ENCODE assay signal across 16 cellular contexts in the genomic region with DNA sequence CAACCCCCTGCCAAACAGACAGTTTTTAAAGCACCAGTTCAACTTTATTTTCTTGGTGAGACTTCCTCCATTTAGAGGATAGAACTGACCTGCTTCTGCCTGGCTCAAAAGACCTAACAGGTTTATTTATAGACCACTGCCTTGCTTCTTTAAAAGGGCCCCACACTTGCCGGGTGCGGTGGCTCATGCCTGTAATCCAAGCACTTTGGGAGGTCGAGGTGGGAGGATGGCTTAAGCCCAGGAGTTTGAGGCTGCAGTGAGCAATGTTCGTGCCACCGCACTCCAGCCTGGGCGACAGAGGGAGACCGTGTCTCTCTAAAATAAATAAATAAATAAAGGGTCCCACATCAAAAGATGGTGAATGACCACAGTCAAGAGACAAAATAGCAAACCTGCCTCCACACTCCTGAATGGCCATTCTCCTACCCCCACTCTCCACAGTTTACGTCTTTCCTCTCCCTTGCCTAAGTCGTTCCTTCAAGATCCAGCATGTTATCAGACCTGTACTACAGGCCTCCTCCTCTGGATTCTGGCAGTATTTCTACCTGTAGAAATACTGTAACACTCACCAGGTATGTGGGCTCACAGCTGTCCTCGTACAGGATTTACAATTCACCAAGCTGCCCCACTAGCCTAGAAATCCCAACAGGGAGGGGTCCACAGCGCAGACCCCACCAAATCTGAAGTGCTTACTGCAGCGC.
DNase-seq lines count a peak whose midpoint lies in the region; ATAC-seq and TF ChIP-seq lines count a peak whose summit lies in the region.
"Had no signal": no experiment of that assay in that cellular context is flagged by ENCODE, and none has a peak within 500 bp of the region (broad histone marks: within the 10 kb centered on the region; RNA-seq: fewer than 3 reads in every experiment).

No MANE protein-coding gene starts in this region.

- H3K27me3 ChIP-seq in endodermal cell (ENCODE audit: control insufficient read depth, insufficient read depth, low read length, poor library complexity, severe bottlenecking) (no peaks in the 10 kb centered on the region), prostate gland (replicated peaks; ENCODE audit: insufficient read depth) (no peaks in the 10 kb centered on the region)
- H3K27me3 ChIP-seq: brain microvascular endothelial cell had no signal

- H3K36me3 Mint-ChIP-seq in natural killer cell, result no peaks in the 10 kb centered on the region
- H3K36me3 Mint-ChIP-seq in natural killer cell treated with Interleukin-12 subunit alpha and Interleukin-12 subunit beta and Interleukin-15 and Interleukin-18, amount 100 ng/mL, for 72 hours, result peaks cover 9% of the 10 kb centered on the region
- H3K36me3 Mint-ChIP-seq in endodermal cell (ENCODE audit: low read depth), result peaks cover 30% of the 10 kb centered on the region

- 91 to 93% methylated on average over 7 to 10 of the region's 12 CpGs for WGBS in endodermal cell (ENCODE audit: insufficient coverage in 1 of 2, insufficient read length in 1 of 2), 2 experiments
- 45% methylated on average over 12 of the region's 12 CpGs for WGBS in prostate gland

- no peak for DNase-seq in natural killer cell
- DNase-seq in natural killer cell treated with Interleukin-12 subunit alpha and Interleukin-12 subunit beta and Interleukin-15 and Interleukin-18, amount 100 ng/mL, for 72 hours (ENCODE audit: low spot score), result no peak
- DNase-seq in endodermal cell, result no peak
- peak; percentile 32 for DNase-seq in myocyte (ENCODE audit: low read depth)
- no peak for DNase-seq in prostate gland (ENCODE audit: low spot score)
- no peak for DNase-seq in SHP77 (lab: John Stamatoyannopoulos, UW)
- DNase-seq in amygdala (lab: John Stamatoyannopoulos, UW), result no peak
- DNase-seq: activated CD4-positive, alpha-beta T cell treated with anti-CD3 and anti-CD28 coated beads for 36 hours; activated naive CD4-positive, alpha-beta T cell treated with anti-CD3 and anti-CD28 coated beads, Interleukin-2, amount 50 U/mL, for 16 hours; brain microvascular endothelial cell; effector CD4-positive, alpha-beta T cell; EL; H7; NCI-H1092 treated with DMSO at 0.1 percent for 48 hours had no signal

- ATAC-seq in natural killer cell (no peak), HG03457 (IDR thresholded peaks at IDR 0.05; ENCODE audit: unreplicated experiment) (no peak)
- ATAC-seq in natural killer cell treated with Interleukin-12 subunit alpha and Interleukin-12 subunit beta and Interleukin-15 and Interleukin-18, amount 100 ng/mL, for 72 hours, result no peak
- ATAC-seq: activated CD4-positive, alpha-beta T cell treated with anti-CD3 and anti-CD28 coated beads for 36 hours had no signal

- TF ChIP-seq POLR2A in prostate gland (IDR thresholded peaks at IDR 0.05), result no peak

- peaks cover 6 to 27% of the 10 kb centered on the region in 2 donors for H3K4me1 Mint-ChIP-seq in natural killer cell
- H3K4me1 Mint-ChIP-seq in natural killer cell treated with Interleukin-12 subunit alpha and Interleukin-12 subunit beta and Interleukin-15 and Interleukin-18, amount 100 ng/mL, for 72 hours (ENCODE audit: low read depth in 2 of 2), result peaks cover 13 to 23% of the 10 kb centered on the region in 2 donors
- H3K4me1 Mint-ChIP-seq in endodermal cell, result peaks cover under 1% of the 10 kb centered on the region

- H3K4me3 Mint-ChIP-seq in natural killer cell (no peak overlapping the region), endodermal cell (no peak overlapping the region)
- no peak overlapping the region for H3K4me3 Mint-ChIP-seq in natural killer cell treated with Interleukin-12 subunit alpha and Interleukin-12 subunit beta and Interleukin-15 and Interleukin-18, amount 100 ng/mL, for 72 hours
- H3K4me3 Mint-ChIP-seq: activated CD4-positive, alpha-beta T cell treated with anti-CD3 and anti-CD28 coated beads for 36 hours; T-helper 2 cell treated with Interferon-gamma antibody and Interleukin-4, amounts not matched to agents 5 μg/mL and 100 μg/mL, for 36 hours had no signal

- H3K27ac ChIP-seq in endodermal cell (ENCODE audit: low read depth, low read length) (no peak overlapping the region), prostate gland (peak overlapping the region in 1 of 2 donors; percentile 32)
- H3K27ac ChIP-seq: brain microvascular endothelial cell had no signal

- H3K4me1 ChIP-seq in endodermal cell (ENCODE audit: control insufficient read depth, insufficient read depth, low read length) (peaks cover 3% of the 10 kb centered on the region), prostate gland (replicated peaks) (peaks cover 1% of the 10 kb centered on the region)

- H3K9me3 ChIP-seq in endodermal cell (ENCODE audit: control insufficient read depth, low read length) (no peaks in the 10 kb centered on the region), prostate gland (no peaks in the 10 kb centered on the region)

- H3K27ac Mint-ChIP-seq in natural killer cell (peak overlapping the region; percentile 18 to 70), endodermal cell (peak overlapping the region; percentile 70)
- peak overlapping the region in 1 of 2 donors; percentile 63 for H3K27ac Mint-ChIP-seq in natural killer cell treated with Interleukin-12 subunit alpha and Interleukin-12 subunit beta and Interleukin-15 and Interleukin-18, amount 100 ng/mL, for 72 hours
- H3K27ac Mint-ChIP-seq: activated CD4-positive, alpha-beta T cell treated with anti-CD3 and anti-CD28 coated beads for 36 hours; T-helper 2 cell treated with Interferon-gamma antibody and Interleukin-4, amounts not matched to agents 5 μg/mL and 100 μg/mL, for 36 hours had no signal

- H3K9me3 Mint-ChIP-seq in natural killer cell (no peaks in the 10 kb centered on the region), endodermal cell (no peaks in the 10 kb centered on the region)
- no peaks in the 10 kb centered on the region for H3K9me3 Mint-ChIP-seq in natural killer cell treated with Interleukin-12 subunit alpha and Interleukin-12 subunit beta and Interleukin-15 and Interleukin-18, amount 100 ng/mL, for 72 hours
- H3K9me3 Mint-ChIP-seq: T-helper 2 cell treated with Interferon-gamma antibody and Interleukin-4, amounts not matched to agents 5 μg/mL and 100 μg/mL, for 36 hours had no signal

- H3K27me3 Mint-ChIP-seq in natural killer cell (ENCODE audit: low read depth in 2 of 2) (no peaks in the 10 kb centered on the region), endodermal cell (ENCODE audit: insufficient read depth) (no peaks in the 10 kb centered on the region)
- H3K27me3 Mint-ChIP-seq in natural killer cell treated with Interleukin-12 subunit alpha and Interleukin-12 subunit beta and Interleukin-15 and Interleukin-18, amount 100 ng/mL, for 72 hours, result no peaks in the 10 kb centered on the region
- H3K27me3 Mint-ChIP-seq: activated CD4-positive, alpha-beta T cell treated with anti-CD3 and anti-CD28 coated beads for 36 hours had no signal

- H3K4me3 ChIP-seq in endodermal cell (ENCODE audit: low read length) (no peak overlapping the region), prostate gland (no peak overlapping the region)

- no peak overlapping the region for H3K9ac ChIP-seq in endodermal cell (ENCODE audit: extremely low read depth, low read length, poor library complexity, severe bottlenecking)

- no peak for TF ChIP-seq CTCF in natural killer cell (IDR thresholded peaks at IDR 0.05)
- TF ChIP-seq CTCF in endodermal cell (conservative IDR thresholded peaks at IDR 0.05), result no peak
- no peak for TF ChIP-seq CTCF in prostate gland (IDR thresholded peaks at IDR 0.05)

- intact Hi-C loops in natural killer cell (cut with micrococcal nuclease) (no loop called here), prostate gland (cut with DNase I) (no loop called here)

- H3K36me3 ChIP-seq in endodermal cell (ENCODE audit: control insufficient read depth, insufficient read depth, low read length) (peaks cover 49% of the 10 kb centered on the region), prostate gland (no peaks in the 10 kb centered on the region)
- H3K36me3 ChIP-seq: brain microvascular endothelial cell had no signal
